ENCODE assay signal across 9 cellular contexts in the genomic region with DNA sequence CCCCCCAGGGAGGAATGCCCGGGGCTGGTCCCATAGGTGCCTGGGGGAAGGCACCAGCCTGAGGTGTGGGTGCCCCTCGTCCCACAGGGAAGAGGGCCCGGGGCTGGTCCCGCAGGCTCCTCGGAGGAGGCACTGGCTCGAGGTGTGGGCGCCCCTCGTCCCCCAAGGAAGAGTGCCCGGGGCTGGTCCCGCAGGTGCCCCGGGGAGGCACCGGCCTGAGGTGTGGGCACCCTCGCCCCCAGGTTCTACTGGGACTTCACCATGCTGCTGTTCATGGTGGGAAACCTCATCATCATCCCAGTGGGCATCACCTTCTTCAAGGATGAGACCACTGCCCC. TPM values are rescaled to one million over a fixed set of nuclear protein-coding genes. Genes with fewer than 3 reads are reported as not detected.
"Had no signal": no experiment of that assay in that cellular context is flagged by ENCODE, and none has a peak within 500 bp of the region (broad histone marks: within the 10 kb centered on the region; RNA-seq: fewer than 3 reads in every experiment).

No MANE protein-coding gene starts in this region.

RNA-seq across cellular contexts. Expression of a gene that starts 36.4 kb away (rescaled TPM):
- total RNA-seq: activated CD4-positive, alpha-beta memory T cell treated with anti-CD3 and anti-CD28 coated beads, Interleukin-2, amount 10 ng/mL, durations not matched to agents 7 days and 5 days; activated CD4-positive, alpha-beta T cell treated with anti-CD3 and anti-CD28 coated beads for 36 hours; activated CD4-positive, alpha-beta T cell treated with anti-CD3 and anti-CD28 coated beads, Interleukin-2, amount 10 ng/mL, durations not matched to agents 24 days and 14 days; activated CD8-positive, alpha-beta memory T cell treated with anti-CD3 and anti-CD28 coated beads for 36 hours; activated CD8-positive, alpha-beta memory T cell treated with anti-CD3 and anti-CD28 coated beads, Interleukin-2, amount 10 ng/mL, durations not matched to agents 7 days and 5 days; activated CD8-positive, alpha-beta T cell treated with anti-CD3 and anti-CD28 coated beads, Interleukin-2, amount 10 ng/mL, durations not matched to agents 7 days and 5 days; T-helper 1 cell treated with Interleukin-12 subunit alpha and Interleukin-12 subunit beta and Interleukin-4 antibody, amounts not matched to agents 30 ng/mL and 1 ng/mL, for 36 hours; T-helper 2 cell treated with Interferon-gamma antibody and Interleukin-4, amounts not matched to agents 100 ng/mL and 5 ng/mL, for 36 hours had no signal

RNA-seq across cellular contexts. Expression of a gene that starts 59.4 kb away (rescaled TPM):
- total RNA-seq: activated B cell treated with CpG ODN at 0.5 μM for 24 hours had no signal
